In the genomic region with DNA sequence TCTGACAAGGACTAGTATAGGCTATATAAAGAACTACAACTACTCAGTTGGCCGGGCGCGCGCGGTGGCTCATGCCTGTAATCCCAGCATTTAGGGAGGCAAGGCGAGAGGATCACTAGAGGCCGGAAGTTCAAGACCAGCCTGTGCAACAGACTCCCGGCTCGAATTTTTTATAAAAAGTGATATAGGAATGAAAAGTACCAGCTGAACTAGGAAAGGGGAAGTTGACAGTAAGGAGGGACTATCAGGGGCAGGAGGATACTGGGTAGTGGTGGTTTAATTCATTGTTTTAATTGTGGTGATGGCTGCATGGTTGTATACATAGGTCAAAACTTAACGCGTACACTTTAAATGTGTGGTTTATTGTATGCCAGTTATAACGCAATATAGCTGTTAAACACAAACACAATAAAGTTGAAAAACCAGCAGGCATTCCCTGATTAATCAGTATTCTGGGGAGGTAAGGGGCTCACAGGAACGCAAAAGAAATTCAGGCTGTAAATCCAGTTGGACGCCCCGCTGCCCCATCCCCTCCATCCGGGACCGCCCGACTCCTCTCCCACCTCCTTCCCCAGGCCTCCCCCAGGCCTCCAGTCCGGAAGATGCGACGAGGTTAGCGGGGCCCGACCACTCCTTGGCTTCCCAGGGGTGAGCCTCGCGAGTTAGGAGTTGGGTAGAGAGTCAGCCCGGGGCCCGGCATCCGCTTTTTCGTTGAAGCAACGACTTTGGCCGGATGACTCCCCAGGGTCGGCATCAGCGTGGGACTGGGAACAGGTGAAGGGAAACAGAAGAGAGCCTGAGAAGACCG, we compare ENCODE assay signal across 8 cellular contexts. TPM values are rescaled to one million over a fixed set of nuclear protein-coding genes. Genes with fewer than 3 reads are reported as not detected.
DNase-seq lines count a peak whose midpoint lies in the region; ATAC-seq and TF ChIP-seq lines count a peak whose summit lies in the region.

No MANE protein-coding gene starts in this region.

- POLR2A ChIA-PET in AG04449 (lab: Yijun Ruan, JAX) = interaction anchor here (0.6 kb wide), 1 partner anchor 61 kb away, joined by 3 read pairs; no protein-coding TSS in a partner anchor

- H3K27me3 ChIP-seq in muscle layer of duodenum (ENCODE audit: low read depth, low read length) (no peaks in the 10 kb centered on the region), stomach (no peaks in the 10 kb centered on the region)

- TF ChIP-seq POLR2A in GM18526 (IDR thresholded peaks at IDR 0.05; ENCODE audit: extremely low read depth, insufficient read length) (peak; percentile 80), stomach (IDR thresholded peaks at IDR 0.05) (no peak)

- CTCF ChIA-PET in AG04449 (lab: Yijun Ruan, JAX) = no interaction called here

- peak overlapping the region; percentile 99 for H3K4me3 ChIP-seq in AG04449 (ENCODE audit: low read depth, low read length)
- peak overlapping the region; percentile 98 to 100 for H3K4me3 ChIP-seq in muscle layer of duodenum (ENCODE audit: low read depth in 1 of 2, low read length in 2 of 2)
- peak overlapping the region; percentile 77 to 97 (median 89) for H3K4me3 ChIP-seq in stomach

- intact Hi-C loops in stomach (cut with DNase I; ENCODE audit: low total_unique reads) = loop anchor here (10.0 kb wide), 1 partner anchor 57 kb away; the partner anchor contains the start of gene TTL

- no peak for DNase-seq in AG04449 (ENCODE audit: low read depth, low spot score)
- peak; percentile 85 for DNase-seq in NCI-H345 treated with DMSO at 0.1 percent for 48 hours (lab: John Stamatoyannopoulos, UW; ENCODE audit: unreplicated experiment)
- peak; percentile 63 for DNase-seq in activated CD4-positive, alpha-beta T cell treated with anti-CD3 and anti-CD28 coated beads, Interleukin-2, amount 50 U/mL, for 1 hour
- peak; percentile 38 for DNase-seq in epidermal melanocyte (ENCODE audit: insufficient read length, low spot score)
- no peak for DNase-seq in stomach

- WGBS in stomach, 5 donors = 18 to 20% (median 19%) methylated on average over 34 of the region's 34 CpGs

- H3K9me3 ChIP-seq in muscle layer of duodenum (ENCODE audit: control insufficient read depth in 1 of 2, low read length in 2 of 2) = no peaks in the 10 kb centered on the region
- H3K9me3 ChIP-seq in stomach = no peaks in the 10 kb centered on the region

- no peak for TF ChIP-seq CTCF in AG04449 (IDR thresholded peaks at IDR 0.05; ENCODE audit: insufficient read depth, low read length, missing control alignments)
- TF ChIP-seq CTCF in stomach (IDR thresholded peaks at IDR 0.05) = no peak

- H3K36me3 ChIP-seq in muscle layer of duodenum (ENCODE audit: control insufficient read depth in 1 of 2, insufficient read depth in 2 of 2, low read length in 2 of 2) = peaks cover 4% of the 10 kb centered on the region in 2 donors
- H3K36me3 ChIP-seq in stomach = peaks cover 0 to 10% (median 4%) of the 10 kb centered on the region in 4 donors

- peak overlapping the region; percentile 94 for H3K27ac ChIP-seq in muscle layer of duodenum (ENCODE audit: low read length)
- peak overlapping the region; percentile 83 to 90 (median 89) for H3K27ac ChIP-seq in stomach

- H3K4me1 ChIP-seq in muscle layer of duodenum (ENCODE audit: control insufficient read depth in 1 of 2, insufficient read depth in 2 of 2, low read length in 2 of 2) (peaks cover 0 to 11% of the 10 kb centered on the region in 2 donors), stomach (peaks cover 8 to 32% (median 23%) of the 10 kb centered on the region in 4 donors)

- ATAC-seq in HG02981 (IDR thresholded peaks at IDR 0.05; ENCODE audit: unreplicated experiment) = peak; percentile 60

- TF ChIP-seq EP300 in stomach (IDR thresholded peaks at IDR 0.05) = no peak

RNA-seq across cellular contexts. Expression of gene POLR1B, which starts 0.7 kb away (rescaled TPM):
- 10 to 100 TPM; 10.4 to 42.9 (median 16.9) TPM for total RNA-seq in stomach
- 1 to 10 TPM; 2.7 to 4.2 (median 3.9) TPM for polyA plus RNA-seq in stomach

RNA-seq across cellular contexts. Expression of gene CHCHD5, which starts 42.9 kb away (rescaled TPM):
- 100 to 1,000 TPM in 1 of 5 donors, 10 to 100 TPM in 3, 1 to 10 TPM in 1; 9.5 to 111 (median 28.0) TPM for total RNA-seq in stomach
- 10 to 100 TPM; 51.0 to 61.5 (median 59.7) TPM for polyA plus RNA-seq in stomach

RNA-seq across cellular contexts. Expression of gene TTL, which starts 59.6 kb away (rescaled TPM):
- total RNA-seq in stomach = 10 to 100 TPM in 2 of 5 donors, 1 to 10 TPM in 3; 2.7 to 26.5 (median 5.3) TPM
- 1 to 10 TPM; 5.2 to 9.7 (median 6.7) TPM for polyA plus RNA-seq in stomach

Comparison
In these comparisons a context has a peak if more than half of its experiments do, and no peak if none do; other contexts are left out.
1. DNase-seq: peak in NCI-H345 treated with DMSO at 0.1 percent for 48 hours (single experiment), activated CD4-positive, alpha-beta T cell treated with anti-CD3 and anti-CD28 coated beads, Interleukin-2, amount 50 U/mL, for 1 hour (single experiment) and epidermal melanocyte (single experiment); none in AG04449 (single experiment) and stomach (single experiment).
2. Peak in every context shown above with its lines, with median percentiles within 50 percentile points of each other: H3K4me3 ChIP-seq.